15 cellular contexts compared by ENCODE assay signal in genomic region chr3:69967156-69967555, GRCh38. TPM values are rescaled to one million over a fixed set of nuclear protein-coding genes. Genes with fewer than 3 reads are reported as not detected.
DNase-seq lines count a peak whose midpoint lies in the region; ATAC-seq, FAIRE-seq and TF ChIP-seq lines count a peak whose summit lies in the region.
"Had no signal": no experiment of that assay in that cellular context is flagged by ENCODE, and none has a peak within 500 bp of the region (broad histone marks: within the 10 kb centered on the region; RNA-seq: fewer than 3 reads in every experiment).

No MANE protein-coding gene starts in this region.

- peak; percentile 49 for ATAC-seq in sciatic nerve
- ATAC-seq: A549; CD8-positive, alpha-beta T cell had no signal

- H3K9me3 ChIP-seq in MG63: no peaks in the 10 kb centered on the region
- H3K9me3 ChIP-seq: A549, Caco-2 had no signal

- H3K27me3 ChIP-seq in layer of hippocampus (ENCODE audit: control insufficient read depth, insufficient read depth, low read length) (no peaks in the 10 kb centered on the region), MG63 (no peaks in the 10 kb centered on the region)

- no peak overlapping the region for H3K4me3 ChIP-seq in MG63
- H3K4me3 ChIP-seq: A549 had no signal

- H3K27ac ChIP-seq in caudate nucleus (ENCODE audit: low read depth, low read length): peak overlapping the region; percentile 86
- H3K27ac ChIP-seq in layer of hippocampus (ENCODE audit: low read depth, low read length): peak overlapping the region; percentile 70
- H3K27ac ChIP-seq: A549, HL-60 had no signal

- H3K36me3 ChIP-seq in MG63: no peaks in the 10 kb centered on the region

- DNase-seq in caudate nucleus (lab: John Stamatoyannopoulos, UW) (no peak), sciatic nerve (ENCODE audit: low spot score) (no peak), MG63 (no peak), D721Med (ENCODE audit: insufficient read length, low spot score) (no peak)
- no peak for DNase-seq in activated CD4-positive, alpha-beta T cell treated with anti-CD3 and anti-CD28 coated beads, Interleukin-2, amount 50 U/mL, for 48 hours
- no peak for DNase-seq in activated naive CD4-positive, alpha-beta T cell treated with Interleukin-2 at 50 U/mL for 16 hours
- DNase-seq: Caco-2; CD8-positive, alpha-beta T cell; DMS53; HCEC 1CT; HFFc6 had no signal

- no peak for FAIRE-seq in D721Med (lab: Jason Lieb, UNC)
- FAIRE-seq: A549 had no signal

- intact Hi-C loops in sciatic nerve (cut with DNase I): no loop called here

- TF ChIP-seq CTCF in D721Med (IDR thresholded peaks at IDR 0.05; ENCODE audit: insufficient read depth, missing control alignments): no peak

RNA-seq across cellular contexts. Expression of gene SAMMSON, which starts 32.4 kb away (rescaled TPM):
- 3.4 TPM for total RNA-seq in sciatic nerve
- not detected in 2 replicates for total RNA-seq in MG63 (2014; rRNA removed; shearing (Covaris generic); ENCODE audit: low replicate concordance)
- total RNA-seq: Caco-2; CD8-positive, alpha-beta T cell; H4; HFFc6 had no signal
